Comparison of ENCODE assay signal across 39 cellular contexts in the genomic region with DNA sequence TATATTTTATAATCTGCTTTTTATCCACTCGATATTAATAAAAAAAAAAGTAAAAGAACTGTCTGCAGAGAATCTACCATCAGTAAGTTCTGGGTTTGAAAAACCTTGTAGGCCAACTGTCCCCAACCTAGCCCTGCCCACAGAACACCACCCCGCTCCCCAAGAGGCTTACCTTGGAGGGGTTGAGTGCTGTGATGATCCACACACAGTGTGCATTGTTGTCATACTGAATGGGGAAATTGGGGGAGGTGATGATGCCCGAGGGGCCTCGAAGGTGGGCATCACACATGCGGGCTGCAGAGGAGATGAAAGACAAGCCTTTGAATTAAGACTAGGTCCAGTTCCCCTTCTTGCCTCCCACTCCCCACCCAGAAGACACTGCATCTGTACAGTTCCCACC. TPM values are rescaled to one million over a fixed set of nuclear protein-coding genes. Genes with fewer than 3 reads are reported as not detected.
"Had no signal": no experiment of that assay in that cellular context is flagged by ENCODE, and none has a peak within 500 bp of the region (broad histone marks: within the 10 kb centered on the region; RNA-seq: fewer than 3 reads in every experiment).

No MANE protein-coding gene starts in this region.

- H3K27me3 ChIP-seq: ascending aorta, breast epithelium, cardiac muscle cell had no signal

- H3K4me3 Mint-ChIP-seq: activated CD4-positive, alpha-beta memory T cell treated with anti-CD3 and anti-CD28 coated beads for 36 hours; activated CD4-positive, alpha-beta T cell treated with anti-CD3 and anti-CD28 coated beads for 36 hours; activated CD4-positive, alpha-beta T cell treated with anti-CD3 and anti-CD28 coated beads, Interleukin-2, amount 10 ng/mL, durations not matched to agents 24 days and 14 days; activated CD8-positive, alpha-beta memory T cell treated with anti-CD3 and anti-CD28 coated beads, Interleukin-2, amount 10 ng/mL, durations not matched to agents 7 days and 5 days; activated CD8-positive, alpha-beta T cell treated with anti-CD3 and anti-CD28 coated beads, Interleukin-2, amount 10 ng/mL, durations not matched to agents 7 days and 5 days; activated naive CD4-positive, alpha-beta T cell treated with anti-CD3 and anti-CD28 coated beads, Interleukin-2, amount 10 ng/mL, durations not matched to agents 7 days and 5 days; activated naive CD8-positive, alpha-beta T cell treated with anti-CD3 and anti-CD28 coated beads, Interleukin-2, amount 10 ng/mL, durations not matched to agents 7 days and 5 days; activated T-cell treated with anti-CD3 and anti-CD28 coated beads, Interleukin-2, amount 50 U/mL, for 24 hours; activated T-cell treated with anti-CD3 and anti-CD28 coated beads, Interleukin-2, amount 50 U/mL, for 72 hours; brain; effector memory CD8-positive, alpha-beta T cell; T-helper 17 cell; T-helper 2 cell treated with Interferon-gamma antibody and Interleukin-4, amounts not matched to agents 5 μg/mL and 100 μg/mL, for 36 hours had no signal

- H3K36me3 ChIP-seq: ascending aorta, breast epithelium, cardiac muscle cell, esophagus squamous epithelium, gastroesophageal sphincter, WERI-Rb-1 had no signal

- H3K4me1 ChIP-seq: ascending aorta, breast epithelium, gastroesophageal sphincter had no signal

- DNase-seq: activated CD4-positive, alpha-beta memory T cell treated with anti-CD3 and anti-CD28 coated beads for 36 hours; activated CD4-positive, alpha-beta T cell treated with anti-CD3 and anti-CD28 coated beads for 36 hours; activated CD4-positive, CD25-positive, alpha-beta regulatory T cell; activated CD4-positive, CD25-positive, alpha-beta regulatory T cell treated with anti-CD3 and anti-CD28 coated beads, Interleukin-2, amount 50 U/mL, for 72 hours; activated CD8-positive, alpha-beta memory T cell treated with anti-CD3 and anti-CD28 coated beads, Interleukin-2, amount 10 ng/mL, durations not matched to agents 7 days and 5 days; activated CD8-positive, alpha-beta memory T cell treated with anti-CD3 and anti-CD28 coated beads, Interleukin-2, amount 50 U/mL, for 4 hours; activated CD8-positive, alpha-beta T cell treated with anti-CD3 and anti-CD28 coated beads, Interleukin-2, amount 10 ng/mL, durations not matched to agents 7 days and 5 days; activated gamma-delta T cell; activated naive CD4-positive, alpha-beta T cell; activated naive CD4-positive, alpha-beta T cell treated with anti-CD3 and anti-CD28 coated beads, Interleukin-2, amount 10 ng/mL, durations not matched to agents 7 days and 5 days; activated naive CD8-positive, alpha-beta T cell treated with anti-CD3 and anti-CD28 coated beads, Interleukin-2, amount 10 ng/mL, durations not matched to agents 7 days and 5 days; activated T-cell treated with anti-CD3 and anti-CD28 coated beads for 4 hours; activated T-cell treated with anti-CD3 and anti-CD28 coated beads, Interleukin-2, amount 50 U/mL, for 24 hours; activated T-cell treated with anti-CD3 and anti-CD28 coated beads, Interleukin-2, amount 50 U/mL, for 72 hours; central memory CD4-positive, alpha-beta T cell; cerebellar nuclear complex; cortex of kidney; dermis blood vessel endothelial cell; effector CD4-positive, alpha-beta T cell; effector memory CD8-positive, alpha-beta T cell; erythroblast; esophagus squamous epithelium; foreskin melanocyte; T-helper 1 cell; T-helper 17 cell; T1000; WERI-Rb-1 had no signal

- H3K36me3 Mint-ChIP-seq: activated CD8-positive, alpha-beta memory T cell treated with anti-CD3 and anti-CD28 coated beads, Interleukin-2, amount 10 ng/mL, durations not matched to agents 7 days and 5 days; activated naive CD4-positive, alpha-beta T cell treated with anti-CD3 and anti-CD28 coated beads, Interleukin-2, amount 10 ng/mL, durations not matched to agents 7 days and 5 days; activated naive CD8-positive, alpha-beta T cell treated with anti-CD3 and anti-CD28 coated beads, Interleukin-2, amount 10 ng/mL, durations not matched to agents 7 days and 5 days had no signal

- H3K27me3 Mint-ChIP-seq: activated CD4-positive, alpha-beta T cell treated with anti-CD3 and anti-CD28 coated beads, Interleukin-2, amount 10 ng/mL, durations not matched to agents 24 days and 14 days; activated CD8-positive, alpha-beta memory T cell treated with anti-CD3 and anti-CD28 coated beads, Interleukin-2, amount 10 ng/mL, durations not matched to agents 7 days and 5 days; activated naive CD4-positive, alpha-beta T cell treated with anti-CD3 and anti-CD28 coated beads, Interleukin-2, amount 10 ng/mL, durations not matched to agents 7 days and 5 days had no signal

- H3K9me3 ChIP-seq: esophagus squamous epithelium had no signal

- H3K27ac Mint-ChIP-seq: activated CD4-positive, alpha-beta memory T cell treated with anti-CD3 and anti-CD28 coated beads for 36 hours; activated CD4-positive, alpha-beta T cell treated with anti-CD3 and anti-CD28 coated beads for 36 hours; activated CD4-positive, alpha-beta T cell treated with anti-CD3 and anti-CD28 coated beads, Interleukin-2, amount 10 ng/mL, durations not matched to agents 24 days and 14 days; activated CD8-positive, alpha-beta memory T cell treated with anti-CD3 and anti-CD28 coated beads, Interleukin-2, amount 10 ng/mL, durations not matched to agents 7 days and 5 days; activated CD8-positive, alpha-beta T cell treated with anti-CD3 and anti-CD28 coated beads, Interleukin-2, amount 10 ng/mL, durations not matched to agents 7 days and 5 days; activated naive CD4-positive, alpha-beta T cell treated with anti-CD3 and anti-CD28 coated beads, Interleukin-2, amount 10 ng/mL, durations not matched to agents 7 days and 5 days; activated naive CD4-positive, alpha-beta T cell treated with anti-CD3 and anti-CD28 coated beads, Interleukin-2, amount 50 U/mL, for 72 hours; activated naive CD8-positive, alpha-beta T cell treated with anti-CD3 and anti-CD28 coated beads, Interleukin-2, amount 10 ng/mL, durations not matched to agents 7 days and 5 days; activated T-cell treated with anti-CD3 and anti-CD28 coated beads, Interleukin-2, amount 50 U/mL, for 24 hours; activated T-cell treated with anti-CD3 and anti-CD28 coated beads, Interleukin-2, amount 50 U/mL, for 72 hours; brain; effector memory CD8-positive, alpha-beta T cell; T-helper 17 cell; T-helper 2 cell treated with Interferon-gamma antibody and Interleukin-4, amounts not matched to agents 5 μg/mL and 100 μg/mL, for 36 hours had no signal

- H3K4me1 Mint-ChIP-seq: activated CD4-positive, alpha-beta T cell treated with anti-CD3 and anti-CD28 coated beads for 36 hours; activated CD4-positive, alpha-beta T cell treated with anti-CD3 and anti-CD28 coated beads, Interleukin-2, amount 10 ng/mL, durations not matched to agents 24 days and 14 days; activated CD8-positive, alpha-beta memory T cell treated with anti-CD3 and anti-CD28 coated beads, Interleukin-2, amount 10 ng/mL, durations not matched to agents 7 days and 5 days; activated naive CD4-positive, alpha-beta T cell treated with anti-CD3 and anti-CD28 coated beads, Interleukin-2, amount 10 ng/mL, durations not matched to agents 7 days and 5 days; activated naive CD8-positive, alpha-beta T cell treated with anti-CD3 and anti-CD28 coated beads, Interleukin-2, amount 10 ng/mL, durations not matched to agents 7 days and 5 days; brain; T-helper 17 cell had no signal

- H3K4me3 ChIP-seq: ascending aorta, breast epithelium, cardiac muscle cell, esophagus squamous epithelium, gastroesophageal sphincter had no signal

- ATAC-seq: activated CD4-positive, alpha-beta T cell treated with anti-CD3 and anti-CD28 coated beads for 36 hours; activated CD8-positive, alpha-beta memory T cell treated with anti-CD3 and anti-CD28 coated beads, Interleukin-2, amount 10 ng/mL, durations not matched to agents 7 days and 5 days; activated CD8-positive, alpha-beta T cell treated with anti-CD3 and anti-CD28 coated beads, Interleukin-2, amount 10 ng/mL, durations not matched to agents 7 days and 5 days; activated naive CD4-positive, alpha-beta T cell treated with anti-CD3 and anti-CD28 coated beads, Interleukin-2, amount 50 U/mL, for 72 hours; activated T-cell treated with anti-CD3 and anti-CD28 coated beads, Interleukin-2, amount 50 U/mL, for 72 hours; effector memory CD8-positive, alpha-beta T cell; gastroesophageal sphincter; T-helper 17 cell had no signal

- H3K27ac ChIP-seq: ascending aorta, breast epithelium, cardiac muscle cell, esophagus squamous epithelium, gastroesophageal sphincter, WERI-Rb-1 had no signal

RNA-seq across cellular contexts. Expression of gene HMGB4, which starts 53.3 kb away (rescaled TPM):
- total RNA-seq: activated CD4-positive, alpha-beta memory T cell treated with anti-CD3 and anti-CD28 coated beads for 36 hours; activated CD4-positive, alpha-beta T cell treated with anti-CD3 and anti-CD28 coated beads for 36 hours; activated CD4-positive, alpha-beta T cell treated with anti-CD3 and anti-CD28 coated beads, Interleukin-2, amount 10 ng/mL, durations not matched to agents 24 days and 14 days; activated CD8-positive, alpha-beta memory T cell treated with anti-CD3 and anti-CD28 coated beads for 36 hours; activated CD8-positive, alpha-beta memory T cell treated with anti-CD3 and anti-CD28 coated beads, Interleukin-2, amount 10 ng/mL, durations not matched to agents 7 days and 5 days; activated CD8-positive, alpha-beta T cell treated with anti-CD3 and anti-CD28 coated beads, Interleukin-2, amount 10 ng/mL, durations not matched to agents 7 days and 5 days; activated naive CD4-positive, alpha-beta T cell treated with anti-CD3 and anti-CD28 coated beads, Interleukin-2, amount 50 U/mL, for 72 hours; activated naive CD8-positive, alpha-beta T cell treated with anti-CD3 and anti-CD28 coated beads, Interleukin-2, amount 10 ng/mL, durations not matched to agents 7 days and 5 days; activated T-cell treated with anti-CD3 and anti-CD28 coated beads, Interleukin-2, amount 50 U/mL, for 72 hours; ascending aorta; breast epithelium; cardiac muscle cell; dermis blood vessel endothelial cell; esophagus squamous epithelium; fibroblast of lung; fibroblast of villous mesenchyme; gastroesophageal sphincter; glomerular endothelial cell; T-helper 17 cell had no signal
- polyA plus RNA-seq: cardiac muscle cell, fibroblast of lung had no signal
